8 cellular contexts compared by ENCODE assay signal in the genomic region with DNA sequence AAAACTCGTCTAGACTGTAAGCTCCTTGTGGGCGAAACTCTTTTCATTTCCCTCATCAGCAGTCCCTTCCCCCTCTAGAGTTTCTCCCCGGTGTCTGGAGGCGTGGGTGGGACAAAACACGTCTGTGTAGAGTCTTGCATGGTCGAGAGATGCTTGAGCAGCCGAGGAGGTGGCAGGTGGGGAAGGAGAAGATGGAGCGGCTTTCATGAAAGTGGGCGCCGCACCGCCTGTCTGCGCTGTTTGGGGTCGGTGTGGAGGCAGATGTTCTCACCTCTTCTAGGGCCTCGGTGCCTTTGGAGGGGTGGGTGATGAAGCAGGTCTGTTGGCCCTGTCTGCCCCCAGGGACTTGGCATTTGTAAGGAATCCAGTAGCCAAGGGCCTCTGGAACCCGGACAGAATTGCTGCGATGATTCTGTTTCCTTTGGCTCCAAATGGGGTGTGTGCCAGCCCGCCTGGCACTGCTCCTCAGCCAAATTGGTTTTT. TPM values are rescaled to one million over a fixed set of nuclear protein-coding genes. Genes with fewer than 3 reads are reported as not detected.
DNase-seq lines count a peak whose midpoint lies in the region; ATAC-seq and TF ChIP-seq lines count a peak whose summit lies in the region.

No MANE protein-coding gene starts in this region.

- no peak for TF ChIP-seq CTCF in foreskin fibroblast (IDR thresholded peaks at IDR 0.05; ENCODE audit: low read depth, low read length)

- ATAC-seq in esophagus mucosa: no peak
- no peak for ATAC-seq in HG03097 (IDR thresholded peaks at IDR 0.05; ENCODE audit: low FRiP score, unreplicated experiment)

- H3K4me1 ChIP-seq in SJSA1 (replicated peaks): peaks cover 14% of the 10 kb centered on the region

- H3K36me3 ChIP-seq in H7 (replicated peaks; ENCODE audit: control insufficient read depth, insufficient read depth, low read length) (peaks cover 18% of the 10 kb centered on the region), SJSA1 (peaks cover 34% of the 10 kb centered on the region)

- 0 out of 2 replicates have a peak, but pooled peaks cover 4% of the 10 kb centered on the region for H3K9me3 ChIP-seq in SJSA1 (replicated peaks)

- H3K27ac ChIP-seq in SJSA1: no peak overlapping the region

- DNase-seq in H7 (peak; percentile 28), SJSA1 (ENCODE audit: low read depth in 1 of 2, low spot score in 2 of 2) (no peak), foreskin fibroblast (no peak), skeletal muscle cell (ENCODE audit: low read depth) (no peak), iPS-NIHi11 (ENCODE audit: low spot score) (no peak), NCI-H774 (lab: John Stamatoyannopoulos, UW) (no peak)

- H3K27me3 ChIP-seq in H7 (ENCODE audit: control insufficient read depth, insufficient read depth, low read length) (no peaks in the 10 kb centered on the region), SJSA1 (replicated peaks) (peaks cover 18% of the 10 kb centered on the region)

- H3K4me3 ChIP-seq in H7 (ENCODE audit: insufficient read depth, low read depth, low read length) (peak overlapping the region; percentile 59), SJSA1 (peak overlapping the region; percentile 84), foreskin fibroblast (ENCODE audit: low read depth in 1 of 2, low read length in 2 of 2) (peak overlapping the region; percentile 55 to 79), skeletal muscle cell (ENCODE audit: low read depth, low read length) (peak overlapping the region; percentile 66)

RNA-seq across cellular contexts. Expression of a gene that starts 1.2 kb away (rescaled TPM):
- total RNA-seq in H7 (2014; rRNA removed; shearing (Covaris generic)): 12.7 and 15.6 TPM in 2 replicates
- 12.5 and 13.0 TPM in 2 replicates for total RNA-seq in SJSA1 (2014; rRNA removed; shearing (Covaris generic))
- 14.5 TPM for total RNA-seq in esophagus mucosa
